In the genomic region with DNA sequence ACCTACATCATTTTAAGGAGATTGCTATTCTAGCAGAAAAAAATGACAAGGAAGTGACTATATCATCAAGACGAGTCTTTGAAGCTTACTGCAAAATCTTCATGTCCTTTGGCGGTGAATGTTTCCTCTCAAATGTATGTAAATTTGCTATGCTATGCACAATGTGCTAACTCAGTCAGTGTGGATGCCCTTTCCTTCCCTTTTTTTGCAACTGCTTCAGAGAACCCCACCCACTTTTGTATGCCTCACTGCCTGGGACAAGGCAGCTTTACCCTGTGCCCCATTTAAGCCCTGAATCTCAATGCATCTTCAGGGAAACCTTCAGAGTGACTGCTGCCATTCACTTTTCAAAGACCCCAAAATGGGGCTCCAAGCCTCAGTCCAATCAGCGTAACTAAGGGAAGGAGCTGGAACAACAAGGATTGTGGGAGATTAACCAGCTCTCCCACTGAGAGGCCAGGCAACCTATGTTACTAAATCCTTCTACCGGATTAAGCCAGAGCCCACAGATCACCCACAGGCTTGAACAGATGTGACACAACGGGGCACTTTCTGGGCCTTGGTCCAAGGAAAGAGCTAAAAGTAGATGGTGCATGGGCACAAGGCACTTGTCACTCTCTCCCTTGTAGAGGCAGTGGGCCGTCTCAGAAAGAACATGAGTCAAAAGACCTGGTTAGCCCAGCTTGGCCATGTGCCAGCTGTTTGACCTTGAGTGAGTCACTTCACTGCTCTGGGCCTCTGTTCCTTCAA, we compare ENCODE assay signal across 8 cellular contexts.
DNase-seq lines count a peak whose midpoint lies in the region; ATAC-seq and TF ChIP-seq lines count a peak whose summit lies in the region.

No MANE protein-coding gene starts in this region.

- H3K9me3 ChIP-seq in DOHH2 (ENCODE audit: control insufficient read depth, insufficient read depth, low read length) (no peaks in the 10 kb centered on the region), endodermal cell (ENCODE audit: control insufficient read depth, low read length) (no peaks in the 10 kb centered on the region), neutrophil (no peaks in the 10 kb centered on the region)

- no peaks in the 10 kb centered on the region for H3K36me3 Mint-ChIP-seq in endodermal cell (ENCODE audit: low read depth)

- H3K4me1 ChIP-seq in DOHH2 (ENCODE audit: control insufficient read depth, low read length) (peaks cover 18% of the 10 kb centered on the region), endodermal cell (ENCODE audit: control insufficient read depth, insufficient read depth, low read length) (no peaks in the 10 kb centered on the region), neutrophil (ENCODE audit: control insufficient read depth in 1 of 2, insufficient read depth in 1 of 2, low read depth in 1 of 2, low read length in 1 of 2) (peaks cover 33 to 35% of the 10 kb centered on the region in 2 experiments)

- H3K27me3 ChIP-seq in DOHH2 (ENCODE audit: control insufficient read depth, low read length) (no peaks in the 10 kb centered on the region), endodermal cell (ENCODE audit: control insufficient read depth, insufficient read depth, low read length, poor library complexity, severe bottlenecking) (no peaks in the 10 kb centered on the region), neutrophil (no peaks in the 10 kb centered on the region)

- H3K4me2 ChIP-seq in DOHH2 (ENCODE audit: low read length): peak overlapping the region; percentile 49

- no peaks in the 10 kb centered on the region for H3K79me2 ChIP-seq in DOHH2 (ENCODE audit: control insufficient read depth, low read length)

- peak overlapping the region; percentile 79 for H3K27ac Mint-ChIP-seq in endodermal cell

- H4K20me1 ChIP-seq in DOHH2 (ENCODE audit: control insufficient read depth, insufficient read depth, low read depth, low read length): no peaks in the 10 kb centered on the region

- DNase-seq in NCI-H69 (lab: John Stamatoyannopoulos, UW) (peak; percentile 95), endodermal cell (no peak), NCI-H1092 treated with DMSO at 0.1 percent for 48 hours (lab: John Stamatoyannopoulos, UW) (no peak), cerebellar nuclear complex (lab: John Stamatoyannopoulos, UW) (no peak), C1 segment of cervical spinal cord (lab: John Stamatoyannopoulos, UW) (no peak)

- H3K9me2 ChIP-seq in DOHH2 (replicated peaks; ENCODE audit: control insufficient read depth, low read length): no peaks in the 10 kb centered on the region

- WGBS in endodermal cell (ENCODE audit: insufficient coverage in 1 of 2, insufficient read length in 1 of 2), 2 experiments: 86 to 92% methylated on average over 5 to 6 of the region's 6 CpGs

- H3K27ac ChIP-seq in DOHH2 (ENCODE audit: low read depth, low read length): no peak overlapping the region
- H3K27ac ChIP-seq in endodermal cell (ENCODE audit: low read depth, low read length): no peak overlapping the region
- H3K27ac ChIP-seq in neutrophil: peak overlapping the region; percentile 73

- peaks cover 19% of the 10 kb centered on the region for H3K4me1 Mint-ChIP-seq in endodermal cell

- no peak for ATAC-seq in GM18870 (IDR thresholded peaks at IDR 0.05; ENCODE audit: unreplicated experiment)

- no peaks in the 10 kb centered on the region for H3K36me3 ChIP-seq in DOHH2 (ENCODE audit: control insufficient read depth, low read length)
- no peaks in the 10 kb centered on the region for H3K36me3 ChIP-seq in endodermal cell (ENCODE audit: control insufficient read depth, insufficient read depth, low read length)
- no peaks in the 10 kb centered on the region for H3K36me3 ChIP-seq in neutrophil

- no peak overlapping the region for H3K4me3 Mint-ChIP-seq in endodermal cell

- H3K4me3 ChIP-seq in DOHH2 (ENCODE audit: low read length): peak overlapping the region; percentile 39
- H3K4me3 ChIP-seq in endodermal cell (ENCODE audit: low read length): no peak overlapping the region
- H3K4me3 ChIP-seq in neutrophil (ENCODE audit: low read depth in 1 of 2, low read length in 1 of 2): peak overlapping the region in 1 of 2 experiments; percentile 1

- H3K9me3 Mint-ChIP-seq in endodermal cell: no peaks in the 10 kb centered on the region

- TF ChIP-seq CTCF in DOHH2 (IDR thresholded peaks at IDR 0.05; ENCODE audit: low read depth, low read length, poor library complexity, severe bottlenecking): no peak
- no peak for TF ChIP-seq CTCF in endodermal cell (conservative IDR thresholded peaks at IDR 0.05)
- TF ChIP-seq CTCF in neutrophil (IDR thresholded peaks at IDR 0.05): no peak

- peaks cover 3% of the 10 kb centered on the region for H3K27me3 Mint-ChIP-seq in endodermal cell (ENCODE audit: insufficient read depth)

- H3K9ac ChIP-seq in endodermal cell (ENCODE audit: extremely low read depth, low read length, poor library complexity, severe bottlenecking): no peak overlapping the region

- no peaks in the 10 kb centered on the region for H3F3A ChIP-seq in DOHH2 (ENCODE audit: control insufficient read depth, insufficient read depth)
